In the genomic region with DNA sequence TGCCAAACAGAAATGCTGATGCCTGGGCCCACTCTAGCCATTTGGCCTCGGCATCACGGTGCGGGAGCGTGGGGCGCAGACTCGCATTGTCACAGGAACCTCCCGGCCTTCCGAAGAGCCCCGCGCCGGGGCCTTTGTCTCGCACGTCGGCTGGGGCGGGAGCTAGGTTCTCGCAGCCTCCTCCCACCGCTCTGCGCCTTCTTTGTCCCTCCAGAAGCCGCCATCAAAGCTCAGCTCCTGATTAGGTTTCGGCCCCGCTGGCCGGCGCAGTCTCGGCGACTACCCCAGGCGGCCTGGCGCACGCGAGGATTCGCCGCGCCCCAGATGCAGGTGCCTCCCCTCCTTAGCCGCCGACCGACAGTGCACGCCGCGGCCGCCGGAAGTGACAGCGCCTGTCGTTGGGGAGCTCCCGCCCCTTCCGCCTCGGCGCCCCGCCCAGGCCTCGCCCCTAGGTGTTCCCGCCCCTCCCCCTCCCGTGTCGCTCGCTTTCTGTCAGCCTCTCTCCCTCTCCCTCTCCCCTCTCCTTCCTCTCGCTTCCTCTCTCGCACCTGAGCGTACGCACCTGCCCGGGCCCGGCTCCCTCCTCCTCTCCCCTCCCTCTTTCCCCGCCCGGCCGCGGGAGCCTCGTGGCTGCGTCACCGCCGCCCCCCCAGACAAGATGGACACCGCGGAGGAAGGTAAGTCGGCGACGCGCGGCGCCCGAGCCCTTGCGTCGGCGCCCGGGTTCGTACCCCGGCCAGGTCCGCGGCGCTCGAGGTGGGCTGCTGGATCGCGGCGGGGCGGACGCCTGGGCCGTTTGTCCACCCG, we compare ENCODE assay signal across 8 cellular contexts. TPM values are rescaled to one million over a fixed set of nuclear protein-coding genes. Genes with fewer than 3 reads are reported as not detected.
A peak's percentile ranks its signal among the peaks of the same experiment; 100 is the strongest.
DNase-seq lines count a peak whose midpoint lies in the region; ATAC-seq and TF ChIP-seq lines count a peak whose summit lies in the region.

A gene with protein sequence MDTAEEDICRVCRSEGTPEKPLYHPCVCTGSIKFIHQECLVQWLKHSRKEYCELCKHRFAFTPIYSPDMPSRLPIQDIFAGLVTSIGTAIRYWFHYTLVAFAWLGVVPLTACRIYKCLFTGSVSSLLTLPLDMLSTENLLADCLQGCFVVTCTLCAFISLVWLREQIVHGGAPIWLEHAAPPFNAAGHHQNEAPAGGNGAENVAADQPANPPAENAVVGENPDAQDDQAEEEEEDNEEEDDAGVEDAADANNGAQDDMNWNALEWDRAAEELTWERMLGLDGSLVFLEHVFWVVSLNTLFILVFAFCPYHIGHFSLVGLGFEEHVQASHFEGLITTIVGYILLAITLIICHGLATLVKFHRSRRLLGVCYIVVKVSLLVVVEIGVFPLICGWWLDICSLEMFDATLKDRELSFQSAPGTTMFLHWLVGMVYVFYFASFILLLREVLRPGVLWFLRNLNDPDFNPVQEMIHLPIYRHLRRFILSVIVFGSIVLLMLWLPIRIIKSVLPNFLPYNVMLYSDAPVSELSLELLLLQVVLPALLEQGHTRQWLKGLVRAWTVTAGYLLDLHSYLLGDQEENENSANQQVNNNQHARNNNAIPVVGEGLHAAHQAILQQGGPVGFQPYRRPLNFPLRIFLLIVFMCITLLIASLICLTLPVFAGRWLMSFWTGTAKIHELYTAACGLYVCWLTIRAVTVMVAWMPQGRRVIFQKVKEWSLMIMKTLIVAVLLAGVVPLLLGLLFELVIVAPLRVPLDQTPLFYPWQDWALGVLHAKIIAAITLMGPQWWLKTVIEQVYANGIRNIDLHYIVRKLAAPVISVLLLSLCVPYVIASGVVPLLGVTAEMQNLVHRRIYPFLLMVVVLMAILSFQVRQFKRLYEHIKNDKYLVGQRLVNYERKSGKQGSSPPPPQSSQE (plus strand): TSS at position 455 of the 807 bp plus-strand sequence. CDS start 204 bp downstream, at position 659.

- H3K27ac ChIP-seq in MM.1S (ENCODE audit: low read length): peak within 1 kb of the TSS; percentile 99
- peak within 1 kb of the TSS; percentile 99 for H3K27ac ChIP-seq in neural cell (ENCODE audit: low read length)

- TF ChIP-seq CTCF in MM.1S (IDR thresholded peaks at IDR 0.05; ENCODE audit: low read length) (no peak), fibroblast of villous mesenchyme (IDR thresholded peaks at IDR 0.05; ENCODE audit: insufficient read depth, low read depth, low read length) (no peak), neural cell (IDR thresholded peaks at IDR 0.05; ENCODE audit: poor library complexity, severe bottlenecking) (no peak)

- in situ Hi-C loops in HAP-1 (cut with MboI; ENCODE audit: low sequenced_read_pairs): no loop called here

- H3K36me3 ChIP-seq in HAP-1 (replicated peaks) (no peaks in the 10 kb centered on the region), MM.1S (replicated peaks; ENCODE audit: insufficient read depth, low read length) (no peaks in the 10 kb centered on the region), neural cell (ENCODE audit: insufficient read depth, low read length) (no peaks in the 10 kb centered on the region)

- ATAC-seq in stimulated activated naive CD8-positive, alpha-beta T cell treated with anti-CD3 and anti-CD28 coated beads, Interleukin-15, amount 100 ng/mL, for 72 hours: peak; percentile 91

- H3K27ac Mint-ChIP-seq in stimulated activated naive CD8-positive, alpha-beta T cell treated with anti-CD3 and anti-CD28 coated beads, Interleukin-15, amount 100 ng/mL, for 72 hours: peak within 1 kb of the TSS; percentile 100

- H3K4me2 ChIP-seq in MM.1S (ENCODE audit: low read depth, low read length) (peak within 1 kb of the TSS; percentile 81), neural cell (ENCODE audit: low read length) (peak within 1 kb of the TSS; percentile 84)

- H3K4me1 ChIP-seq in HAP-1 (peaks cover 28% of the 10 kb centered on the region), MM.1S (ENCODE audit: low read length) (peaks cover 13% of the 10 kb centered on the region; the same call in 1 of the 2 replicates)

- peak; percentile 94 for DNase-seq in ELR (ENCODE audit: low read depth)
- DNase-seq in HAP-1 (ENCODE audit: low spot score in 2 of 2): peak; percentile 88 to 97
- peak; percentile 97 for DNase-seq in MM.1S
- peak; percentile 52 for DNase-seq in SIG-M5 (lab: John Stamatoyannopoulos, UW)
- peak; percentile 92 for DNase-seq in activated gamma-delta T cell (lab: John Stamatoyannopoulos, UW)
- DNase-seq in fibroblast of villous mesenchyme (ENCODE audit: low read depth): peak; percentile 91
- peak; percentile 94 for DNase-seq in stimulated activated naive CD8-positive, alpha-beta T cell treated with anti-CD3 and anti-CD28 coated beads, Interleukin-15, amount 100 ng/mL, for 72 hours

- H3K27me3 ChIP-seq in HAP-1 (ENCODE audit: low read depth) (no peaks in the 10 kb centered on the region), MM.1S (replicated peaks; ENCODE audit: insufficient read depth, low read length) (no peaks in the 10 kb centered on the region), neural cell (ENCODE audit: insufficient read depth, low read depth, low read length) (no peaks in the 10 kb centered on the region)

- peak within 1 kb of the TSS; percentile 86 for H3K4me3 ChIP-seq in HAP-1
- peak within 1 kb of the TSS; percentile 85 for H3K4me3 ChIP-seq in MM.1S (ENCODE audit: low read length)
- H3K4me3 ChIP-seq in fibroblast of villous mesenchyme (ENCODE audit: low read depth, low read length): peak within 1 kb of the TSS; percentile 87
- H3K4me3 ChIP-seq in neural cell (ENCODE audit: low read length): peak within 1 kb of the TSS; percentile 86

- H3K4me3 Mint-ChIP-seq in stimulated activated naive CD8-positive, alpha-beta T cell treated with anti-CD3 and anti-CD28 coated beads, Interleukin-15, amount 100 ng/mL, for 72 hours: peak within 1 kb of the TSS; percentile 94 to 99

- H3K9ac ChIP-seq in MM.1S (ENCODE audit: low read length): peak within 1 kb of the TSS; percentile 88
- peak within 1 kb of the TSS; percentile 94 for H3K9ac ChIP-seq in neural cell (ENCODE audit: low read length)

- peaks cover 35% of the 10 kb centered on the region for H3K4me1 Mint-ChIP-seq in stimulated activated naive CD8-positive, alpha-beta T cell treated with anti-CD3 and anti-CD28 coated beads, Interleukin-15, amount 100 ng/mL, for 72 hours

- H3K9me3 Mint-ChIP-seq in stimulated activated naive CD8-positive, alpha-beta T cell treated with anti-CD3 and anti-CD28 coated beads, Interleukin-15, amount 100 ng/mL, for 72 hours: no peaks in the 10 kb centered on the region

- H3K79me2 ChIP-seq in MM.1S (ENCODE audit: low read length) (peaks cover 51% of the 10 kb centered on the region), neural cell (replicated peaks; ENCODE audit: insufficient read depth, low read length) (peaks cover 63% of the 10 kb centered on the region)

- TF ChIP-seq EP300 in neural cell (conservative IDR thresholded peaks at IDR 0.05; ENCODE audit: poor library complexity, severe bottlenecking): peak; percentile 74

- H3F3A ChIP-seq in MM.1S (ENCODE audit: insufficient read depth, low read length) (peaks cover 21% of the 10 kb centered on the region), neural cell (ENCODE audit: insufficient read depth, low read length, poor library complexity, severe bottlenecking) (peaks cover 14% of the 10 kb centered on the region)

- TF ChIP-seq RAD21 in neural cell (conservative IDR thresholded peaks at IDR 0.05): peak; percentile 68

- H3K9me2 ChIP-seq in MM.1S (replicated peaks; ENCODE audit: insufficient read depth, low read length) (no peaks in the 10 kb centered on the region), neural cell (ENCODE audit: insufficient read depth, low read length) (no peaks in the 10 kb centered on the region)

- peaks cover 22% of the 10 kb centered on the region for H4K20me1 ChIP-seq in MM.1S (ENCODE audit: insufficient read depth, low read length)
- no peaks in the 10 kb centered on the region for H4K20me1 ChIP-seq in neural cell (ENCODE audit: insufficient read depth)

- peak within 1 kb of the TSS; percentile 77 for H2AFZ ChIP-seq in MM.1S (ENCODE audit: low read length)
- peak within 1 kb of the TSS; percentile 80 for H2AFZ ChIP-seq in neural cell (ENCODE audit: low read depth, low read length)

- no peaks in the 10 kb centered on the region for H3K27me3 Mint-ChIP-seq in stimulated activated naive CD8-positive, alpha-beta T cell treated with anti-CD3 and anti-CD28 coated beads, Interleukin-15, amount 100 ng/mL, for 72 hours

- no peaks in the 10 kb centered on the region for H3K9me3 ChIP-seq in HAP-1
- no peaks in the 10 kb centered on the region for H3K9me3 ChIP-seq in MM.1S (replicated peaks; ENCODE audit: insufficient read depth, low read length)
- no peaks in the 10 kb centered on the region for H3K9me3 ChIP-seq in neural cell (ENCODE audit: low read length)

TF ChIP-seq in neural cell, 6 proteins besides CTCF, POLR2A, EP300 and RAD21 (continues in another document):
- TF ChIP-seq SMC3 (conservative IDR thresholded peaks at IDR 0.05; ENCODE audit: poor library complexity) (peak; percentile 65), POLR2AphosphoS5 (IDR thresholded peaks at IDR 0.05) (peak; percentile 100), MXI1 (conservative IDR thresholded peaks at IDR 0.05; ENCODE audit: poor library complexity, severe bottlenecking) (peak; percentile 91)
- TF ChIP-seq, protein P1, sequence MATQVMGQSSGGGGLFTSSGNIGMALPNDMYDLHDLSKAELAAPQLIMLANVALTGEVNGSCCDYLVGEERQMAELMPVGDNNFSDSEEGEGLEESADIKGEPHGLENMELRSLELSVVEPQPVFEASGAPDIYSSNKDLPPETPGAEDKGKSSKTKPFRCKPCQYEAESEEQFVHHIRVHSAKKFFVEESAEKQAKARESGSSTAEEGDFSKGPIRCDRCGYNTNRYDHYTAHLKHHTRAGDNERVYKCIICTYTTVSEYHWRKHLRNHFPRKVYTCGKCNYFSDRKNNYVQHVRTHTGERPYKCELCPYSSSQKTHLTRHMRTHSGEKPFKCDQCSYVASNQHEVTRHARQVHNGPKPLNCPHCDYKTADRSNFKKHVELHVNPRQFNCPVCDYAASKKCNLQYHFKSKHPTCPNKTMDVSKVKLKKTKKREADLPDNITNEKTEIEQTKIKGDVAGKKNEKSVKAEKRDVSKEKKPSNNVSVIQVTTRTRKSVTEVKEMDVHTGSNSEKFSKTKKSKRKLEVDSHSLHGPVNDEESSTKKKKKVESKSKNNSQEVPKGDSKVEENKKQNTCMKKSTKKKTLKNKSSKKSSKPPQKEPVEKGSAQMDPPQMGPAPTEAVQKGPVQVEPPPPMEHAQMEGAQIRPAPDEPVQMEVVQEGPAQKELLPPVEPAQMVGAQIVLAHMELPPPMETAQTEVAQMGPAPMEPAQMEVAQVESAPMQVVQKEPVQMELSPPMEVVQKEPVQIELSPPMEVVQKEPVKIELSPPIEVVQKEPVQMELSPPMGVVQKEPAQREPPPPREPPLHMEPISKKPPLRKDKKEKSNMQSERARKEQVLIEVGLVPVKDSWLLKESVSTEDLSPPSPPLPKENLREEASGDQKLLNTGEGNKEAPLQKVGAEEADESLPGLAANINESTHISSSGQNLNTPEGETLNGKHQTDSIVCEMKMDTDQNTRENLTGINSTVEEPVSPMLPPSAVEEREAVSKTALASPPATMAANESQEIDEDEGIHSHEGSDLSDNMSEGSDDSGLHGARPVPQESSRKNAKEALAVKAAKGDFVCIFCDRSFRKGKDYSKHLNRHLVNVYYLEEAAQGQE (IDR thresholded peaks at IDR 0.05; ENCODE audit: borderline replicate concordance): no peak

RNA-seq across cellular contexts. Expression of the gene that starts here (rescaled TPM):
- 40.6 and 69.5 TPM in 2 replicates for total RNA-seq in fibroblast of villous mesenchyme
- polyA plus RNA-seq in neural cell: 243 and 282 TPM in 2 replicates
- 388 and 467 TPM in 2 replicates for polyA minus RNA-seq in neural cell

Comparison
In these comparisons a context has a peak if more than half of its experiments do, and no peak if none do; other contexts are left out.
1. Peak in every context shown above with its lines: DNase-seq, ATAC-seq, H3K4me3 ChIP-seq and H3K27ac ChIP-seq.